ENCODE assay signal across 1 cellular context in the genomic region with DNA sequence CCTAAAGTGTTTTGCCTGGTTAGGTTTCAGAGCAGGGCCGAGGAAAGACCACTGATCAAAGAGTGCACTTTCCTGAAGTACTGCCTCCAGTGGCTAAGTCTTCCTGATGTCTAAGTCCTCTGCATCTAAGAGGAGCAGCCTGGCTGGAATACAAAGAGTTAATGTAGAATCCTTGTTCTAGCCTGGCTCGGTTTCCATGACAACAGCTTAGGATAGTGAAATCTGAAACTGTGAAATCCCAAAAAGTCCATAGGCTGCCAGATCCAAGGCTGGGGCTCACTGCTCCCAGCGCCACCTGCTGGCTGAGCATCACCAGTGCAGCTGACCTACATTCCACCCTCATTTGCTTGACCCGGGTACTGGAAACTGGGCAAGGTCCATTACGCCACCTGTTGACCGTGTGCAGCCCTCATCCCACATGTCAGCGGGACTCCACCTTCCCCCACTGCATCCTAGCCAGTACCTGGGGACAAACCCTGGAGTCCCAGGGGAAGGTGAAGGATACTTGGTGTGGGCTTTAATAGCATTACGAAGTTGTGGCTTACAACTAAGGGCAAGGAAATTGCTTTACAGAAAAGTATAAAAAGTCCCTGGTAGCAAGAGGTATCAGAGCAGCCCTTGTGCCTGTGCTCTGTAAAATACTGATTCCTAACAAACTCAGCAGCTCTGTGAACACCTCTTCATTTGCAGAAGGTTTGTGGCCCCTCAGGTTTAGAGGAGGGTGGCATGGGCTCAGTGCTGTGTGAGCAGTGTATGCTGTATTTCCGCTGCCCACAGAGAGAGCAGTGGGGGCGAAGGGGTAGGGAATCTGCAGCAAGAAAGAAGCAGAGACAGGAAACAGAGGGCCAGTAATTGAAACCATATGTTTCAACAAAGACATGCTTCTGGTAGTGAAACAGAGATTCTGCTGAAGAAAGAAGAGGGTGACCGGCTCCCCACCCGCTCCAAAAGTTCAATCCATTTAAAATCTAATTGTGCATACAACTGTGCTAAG.
TF ChIP-seq lines count a peak whose summit lies in the region.

No MANE protein-coding gene starts in this region.

TF ChIP-seq in K562, 482 proteins besides CTCF, POLR2A, EP300 and RAD21 (continued from another document):
- TF ChIP-seq, protein P1, sequence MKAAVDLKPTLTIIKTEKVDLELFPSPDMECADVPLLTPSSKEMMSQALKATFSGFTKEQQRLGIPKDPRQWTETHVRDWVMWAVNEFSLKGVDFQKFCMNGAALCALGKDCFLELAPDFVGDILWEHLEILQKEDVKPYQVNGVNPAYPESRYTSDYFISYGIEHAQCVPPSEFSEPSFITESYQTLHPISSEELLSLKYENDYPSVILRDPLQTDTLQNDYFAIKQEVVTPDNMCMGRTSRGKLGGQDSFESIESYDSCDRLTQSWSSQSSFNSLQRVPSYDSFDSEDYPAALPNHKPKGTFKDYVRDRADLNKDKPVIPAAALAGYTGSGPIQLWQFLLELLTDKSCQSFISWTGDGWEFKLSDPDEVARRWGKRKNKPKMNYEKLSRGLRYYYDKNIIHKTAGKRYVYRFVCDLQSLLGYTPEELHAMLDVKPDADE (conservative IDR thresholded peaks at IDR 0.05; ENCODE audit: control insufficient read depth, low read depth, low read length): peak; percentile 38; the same call in 1 of the 2 replicates
- no peak for TF ChIP-seq ZSCAN29 (IDR thresholded peaks at IDR 0.05)
- peak; percentile 79 for TF ChIP-seq CTBP1 (IDR thresholded peaks at IDR 0.05; ENCODE audit: borderline replicate concordance)
- no peak for TF ChIP-seq THRB (CRISPR knock-in tag; conservative IDR thresholded peaks at IDR 0.05)
- TF ChIP-seq ATF1 (CRISPR knock-in tag; IDR thresholded peaks at IDR 0.05): no peak
- no peak for TF ChIP-seq ATF1 (tag; IDR thresholded peaks at IDR 0.05)
- TF ChIP-seq E2F5 (CRISPR knock-in tag; IDR thresholded peaks at IDR 0.05): no peak
- no peak for TF ChIP-seq ELF1 (tag; IDR thresholded peaks at IDR 0.05)
- TF ChIP-seq, protein P2, sequence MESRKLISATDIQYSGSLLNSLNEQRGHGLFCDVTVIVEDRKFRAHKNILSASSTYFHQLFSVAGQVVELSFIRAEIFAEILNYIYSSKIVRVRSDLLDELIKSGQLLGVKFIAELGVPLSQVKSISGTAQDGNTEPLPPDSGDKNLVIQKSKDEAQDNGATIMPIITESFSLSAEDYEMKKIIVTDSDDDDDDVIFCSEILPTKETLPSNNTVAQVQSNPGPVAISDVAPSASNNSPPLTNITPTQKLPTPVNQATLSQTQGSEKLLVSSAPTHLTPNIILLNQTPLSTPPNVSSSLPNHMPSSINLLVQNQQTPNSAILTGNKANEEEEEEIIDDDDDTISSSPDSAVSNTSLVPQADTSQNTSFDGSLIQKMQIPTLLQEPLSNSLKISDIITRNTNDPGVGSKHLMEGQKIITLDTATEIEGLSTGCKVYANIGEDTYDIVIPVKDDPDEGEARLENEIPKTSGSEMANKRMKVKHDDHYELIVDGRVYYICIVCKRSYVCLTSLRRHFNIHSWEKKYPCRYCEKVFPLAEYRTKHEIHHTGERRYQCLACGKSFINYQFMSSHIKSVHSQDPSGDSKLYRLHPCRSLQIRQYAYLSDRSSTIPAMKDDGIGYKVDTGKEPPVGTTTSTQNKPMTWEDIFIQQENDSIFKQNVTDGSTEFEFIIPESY (CRISPR knock-in tag; IDR thresholded peaks at IDR 0.05): peak; percentile 53; the same call in 1 of the 2 replicates
- peak in 1 of 2 experiments; percentile 48; a peak in 1 of 4 replicates for TF ChIP-seq TBL1XR1 (IDR thresholded peaks at IDR 0.05; ENCODE audit: low read length in 2 of 2)
- TF ChIP-seq, protein P3, sequence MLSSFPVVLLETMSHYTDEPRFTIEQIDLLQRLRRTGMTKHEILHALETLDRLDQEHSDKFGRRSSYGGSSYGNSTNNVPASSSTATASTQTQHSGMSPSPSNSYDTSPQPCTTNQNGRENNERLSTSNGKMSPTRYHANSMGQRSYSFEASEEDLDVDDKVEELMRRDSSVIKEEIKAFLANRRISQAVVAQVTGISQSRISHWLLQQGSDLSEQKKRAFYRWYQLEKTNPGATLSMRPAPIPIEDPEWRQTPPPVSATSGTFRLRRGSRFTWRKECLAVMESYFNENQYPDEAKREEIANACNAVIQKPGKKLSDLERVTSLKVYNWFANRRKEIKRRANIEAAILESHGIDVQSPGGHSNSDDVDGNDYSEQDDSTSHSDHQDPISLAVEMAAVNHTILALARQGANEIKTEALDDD (IDR thresholded peaks at IDR 0.05): no peak
- TF ChIP-seq IRF9 (tag; IDR thresholded peaks at IDR 0.05): no peak
- TF ChIP-seq ZNF696 (CRISPR knock-in tag; conservative IDR thresholded peaks at IDR 0.05): no peak
- peak; percentile 96 for TF ChIP-seq SMC3 (conservative IDR thresholded peaks at IDR 0.05; ENCODE audit: insufficient read depth, low read depth, low read length)
- TF ChIP-seq TAL1 (IDR thresholded peaks at IDR 0.05): no peak
- TF ChIP-seq DACH1 (IDR thresholded peaks at IDR 0.05; ENCODE audit: partially characterized antibody): no peak
- TF ChIP-seq NFRKB (IDR thresholded peaks at IDR 0.05; ENCODE audit: low read depth): no peak
